37 cellular contexts compared by ENCODE assay signal in the genomic region with DNA sequence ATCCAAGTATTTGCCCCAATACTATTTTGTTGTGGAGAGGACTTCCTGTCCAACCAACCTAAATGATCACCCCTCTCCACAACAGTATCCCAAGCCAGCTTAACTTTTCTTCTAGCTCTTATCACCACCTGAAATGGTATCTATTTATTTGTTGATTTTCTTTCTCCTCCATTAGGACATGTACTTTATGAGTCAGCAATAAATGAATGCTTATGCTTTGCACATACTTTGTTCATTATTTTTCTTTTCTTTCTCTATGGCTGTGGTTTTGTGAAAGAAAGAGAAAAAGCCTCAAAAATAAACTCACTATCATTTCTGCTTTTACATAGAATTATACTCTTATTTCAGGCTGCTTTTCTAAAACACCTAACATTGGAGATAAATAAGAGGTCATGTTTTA.
"Had no signal": no experiment of that assay in that cellular context is flagged by ENCODE, and none has a peak within 500 bp of the region (broad histone marks: within the 10 kb centered on the region; RNA-seq: fewer than 3 reads in every experiment).

No MANE protein-coding gene starts in this region.

- H3K27me3 ChIP-seq: adrenal gland, body of pancreas, brain microvascular endothelial cell, breast epithelium had no signal

- H3K27ac ChIP-seq: adrenal gland, body of pancreas, brain microvascular endothelial cell, breast epithelium, VCaP had no signal

- H3K4me3 Mint-ChIP-seq: activated B cell treated with CpG ODN at 0.5 μM for 24 hours; activated CD4-positive, alpha-beta memory T cell treated with anti-CD3 and anti-CD28 coated beads for 36 hours; activated CD4-positive, alpha-beta T cell treated with anti-CD3 and anti-CD28 coated beads, Interleukin-2, amount 10 ng/mL, durations not matched to agents 24 days and 14 days; activated CD8-positive, alpha-beta T cell treated with anti-CD3 and anti-CD28 coated beads for 36 hours; activated naive CD4-positive, alpha-beta T cell treated with anti-CD3 and anti-CD28 coated beads for 36 hours; activated naive CD8-positive, alpha-beta T cell treated with anti-CD3 and anti-CD28 coated beads, Interleukin-2, amount 10 ng/mL, durations not matched to agents 7 days and 5 days; activated T-cell treated with anti-CD3 and anti-CD28 coated beads, Interleukin-2, amount 50 U/mL, for 4 hours; activated T-cell treated with anti-CD3 and anti-CD28 coated beads, Interleukin-2, amount 50 U/mL, for 72 hours; activated T-helper 1 cell treated with anti-CD3 and anti-CD28 coated beads, Interleukin-12 subunit alpha, Interleukin-12 subunit beta, Interleukin-2, Interleukin-4 antibody, amounts not matched to agents 30 ng/mL and 10 ng/mL and 1 ng/mL, durations not matched to agents 14 hours and 24 hours and 36 hours; activated T-helper 17 cell treated with anti-CD3 and anti-CD28 coated beads, Interleukin-2, amount 50 U/mL, for 72 hours; T-helper 1 cell treated with Interleukin-12 subunit alpha and Interleukin-12 subunit beta and Interleukin-4 antibody, amounts not matched to agents 30 μg/mL and 1 μg/mL, for 36 hours; T-helper 2 cell treated with Interferon-gamma antibody and Interleukin-4, amounts not matched to agents 5 μg/mL and 100 μg/mL, for 36 hours had no signal

- DNase-seq: activated B cell treated with CpG ODN at 0.5 μM for 24 hours; activated CD4-positive, alpha-beta memory T cell treated with anti-CD3 and anti-CD28 coated beads for 36 hours; activated CD4-positive, alpha-beta T cell treated with anti-CD3 and anti-CD28 coated beads for 4 hours; activated CD4-positive, alpha-beta T cell treated with anti-CD3 and anti-CD28 coated beads, Interleukin-2, amount 10 ng/mL, durations not matched to agents 24 days and 14 days; activated CD4-positive, alpha-beta T cell treated with anti-CD3 and anti-CD28 coated beads, Interleukin-2, amount 50 U/mL, for 1 hour; activated CD4-positive, alpha-beta T cell treated with anti-CD3 and anti-CD28 coated beads, Interleukin-2, amount 50 U/mL, for 4 hours; activated CD4-positive, CD25-positive, alpha-beta regulatory T cell treated with anti-CD3 and anti-CD28 coated beads, Interleukin-2, amount 50 U/mL, for 72 hours; activated CD8-positive, alpha-beta memory T cell treated with anti-CD3 and anti-CD28 coated beads, Interleukin-2, amount 50 U/mL, for 4 hours; activated CD8-positive, alpha-beta T cell treated with anti-CD3 and anti-CD28 coated beads for 36 hours; activated effector memory CD4-positive, alpha-beta T cell treated with anti-CD3 and anti-CD28 coated beads, Interleukin-2, amount 50 U/mL, for 16 hours; activated gamma-delta T cell treated with Interleukin-2 at 50 U/mL for 16 hours; activated naive CD4-positive, alpha-beta T cell; activated naive CD4-positive, alpha-beta T cell treated with anti-CD3 and anti-CD28 coated beads for 36 hours; activated naive CD8-positive, alpha-beta T cell treated with anti-CD3 and anti-CD28 coated beads, Interleukin-2, amount 10 ng/mL, durations not matched to agents 7 days and 5 days; activated T-cell treated with anti-CD3 and anti-CD28 coated beads for 4 hours; activated T-cell treated with anti-CD3 and anti-CD28 coated beads, Interleukin-2, amount 50 U/mL, for 1 hour; activated T-cell treated with anti-CD3 and anti-CD28 coated beads, Interleukin-2, amount 50 U/mL, for 4 hours; activated T-cell treated with anti-CD3 and anti-CD28 coated beads, Interleukin-2, amount 50 U/mL, for 72 hours; adrenal gland; amniotic stem cell; aorta; body of pancreas; brain microvascular endothelial cell; central memory CD4-positive, alpha-beta T cell; T-helper 1 cell; T-helper 2 cell; T-helper 9 cell had no signal

- FAIRE-seq: astrocyte, colon, TTC549 had no signal

- ATAC-seq: activated CD8-positive, alpha-beta T cell treated with anti-CD3 and anti-CD28 coated beads for 36 hours; activated naive CD4-positive, alpha-beta T cell treated with anti-CD3 and anti-CD28 coated beads, Interleukin-2, amount 50 U/mL, for 72 hours; activated T-cell treated with anti-CD3 and anti-CD28 coated beads, Interleukin-2, amount 50 U/mL, for 4 hours; activated T-cell treated with anti-CD3 and anti-CD28 coated beads, Interleukin-2, amount 50 U/mL, for 72 hours; activated T-helper 17 cell treated with anti-CD3 and anti-CD28 coated beads, Interleukin-2, amount 50 U/mL, for 72 hours; body of pancreas had no signal

- H3K9me3 ChIP-seq: adrenal gland, body of pancreas had no signal

- H3K4me3 ChIP-seq: adrenal gland, body of pancreas, breast epithelium had no signal

- H3K36me3 ChIP-seq: adrenal gland, brain microvascular endothelial cell, breast epithelium had no signal

- H3K27ac Mint-ChIP-seq: activated B cell treated with CpG ODN at 0.5 μM for 24 hours; activated CD4-positive, alpha-beta memory T cell treated with anti-CD3 and anti-CD28 coated beads for 36 hours; activated CD4-positive, alpha-beta T cell treated with anti-CD3 and anti-CD28 coated beads, Interleukin-2, amount 10 ng/mL, durations not matched to agents 24 days and 14 days; activated CD8-positive, alpha-beta T cell treated with anti-CD3 and anti-CD28 coated beads for 36 hours; activated naive CD4-positive, alpha-beta T cell treated with anti-CD3 and anti-CD28 coated beads for 36 hours; activated naive CD8-positive, alpha-beta T cell treated with anti-CD3 and anti-CD28 coated beads, Interleukin-2, amount 10 ng/mL, durations not matched to agents 7 days and 5 days; activated T-cell treated with anti-CD3 and anti-CD28 coated beads, Interleukin-2, amount 50 U/mL, for 72 hours; activated T-helper 1 cell treated with anti-CD3 and anti-CD28 coated beads, Interleukin-12 subunit alpha, Interleukin-12 subunit beta, Interleukin-2, Interleukin-4 antibody, amounts not matched to agents 30 ng/mL and 10 ng/mL and 1 ng/mL, durations not matched to agents 14 hours and 24 hours and 36 hours; activated T-helper 17 cell treated with anti-CD3 and anti-CD28 coated beads, Interleukin-2, amount 50 U/mL, for 72 hours; T-helper 1 cell treated with Interleukin-12 subunit alpha and Interleukin-12 subunit beta and Interleukin-4 antibody, amounts not matched to agents 30 μg/mL and 1 μg/mL, for 36 hours; T-helper 2 cell treated with Interferon-gamma antibody and Interleukin-4, amounts not matched to agents 5 μg/mL and 100 μg/mL, for 36 hours had no signal

- H3K36me3 Mint-ChIP-seq: activated naive CD4-positive, alpha-beta T cell treated with anti-CD3 and anti-CD28 coated beads, Interleukin-2, amount 50 U/mL, for 72 hours had no signal

- H3K4me1 ChIP-seq: adrenal gland, body of pancreas, breast epithelium had no signal

- H3K4me1 Mint-ChIP-seq: activated B cell treated with CpG ODN at 0.5 μM for 24 hours; activated CD4-positive, alpha-beta T cell treated with anti-CD3 and anti-CD28 coated beads, Interleukin-2, amount 10 ng/mL, durations not matched to agents 24 days and 14 days; activated naive CD8-positive, alpha-beta T cell treated with anti-CD3 and anti-CD28 coated beads, Interleukin-2, amount 10 ng/mL, durations not matched to agents 7 days and 5 days; activated T-helper 17 cell treated with anti-CD3 and anti-CD28 coated beads, Interleukin-2, amount 50 U/mL, for 72 hours had no signal

- H3K9me3 Mint-ChIP-seq: activated CD4-positive, alpha-beta T cell treated with anti-CD3 and anti-CD28 coated beads, Interleukin-2, amount 10 ng/mL, durations not matched to agents 24 days and 14 days; activated T-cell treated with anti-CD3 and anti-CD28 coated beads, Interleukin-2, amount 50 U/mL, for 4 hours; activated T-helper 1 cell treated with anti-CD3 and anti-CD28 coated beads, Interleukin-12 subunit alpha, Interleukin-12 subunit beta, Interleukin-2, Interleukin-4 antibody, amounts not matched to agents 30 ng/mL and 10 ng/mL and 1 ng/mL, durations not matched to agents 14 hours and 24 hours and 36 hours; activated T-helper 17 cell treated with anti-CD3 and anti-CD28 coated beads, Interleukin-2, amount 50 U/mL, for 72 hours; T-helper 1 cell treated with Interleukin-12 subunit alpha and Interleukin-12 subunit beta and Interleukin-4 antibody, amounts not matched to agents 30 μg/mL and 1 μg/mL, for 36 hours; T-helper 2 cell treated with Interferon-gamma antibody and Interleukin-4, amounts not matched to agents 5 μg/mL and 100 μg/mL, for 36 hours had no signal

- H3K27me3 Mint-ChIP-seq: activated B cell treated with CpG ODN at 0.5 μM for 24 hours; activated CD4-positive, alpha-beta memory T cell treated with anti-CD3 and anti-CD28 coated beads for 36 hours; activated CD4-positive, alpha-beta T cell treated with anti-CD3 and anti-CD28 coated beads, Interleukin-2, amount 10 ng/mL, durations not matched to agents 24 days and 14 days; activated CD8-positive, alpha-beta T cell treated with anti-CD3 and anti-CD28 coated beads for 36 hours; activated naive CD8-positive, alpha-beta T cell treated with anti-CD3 and anti-CD28 coated beads, Interleukin-2, amount 10 ng/mL, durations not matched to agents 7 days and 5 days; activated T-helper 17 cell treated with anti-CD3 and anti-CD28 coated beads, Interleukin-2, amount 50 U/mL, for 72 hours had no signal
